In the genomic region with DNA sequence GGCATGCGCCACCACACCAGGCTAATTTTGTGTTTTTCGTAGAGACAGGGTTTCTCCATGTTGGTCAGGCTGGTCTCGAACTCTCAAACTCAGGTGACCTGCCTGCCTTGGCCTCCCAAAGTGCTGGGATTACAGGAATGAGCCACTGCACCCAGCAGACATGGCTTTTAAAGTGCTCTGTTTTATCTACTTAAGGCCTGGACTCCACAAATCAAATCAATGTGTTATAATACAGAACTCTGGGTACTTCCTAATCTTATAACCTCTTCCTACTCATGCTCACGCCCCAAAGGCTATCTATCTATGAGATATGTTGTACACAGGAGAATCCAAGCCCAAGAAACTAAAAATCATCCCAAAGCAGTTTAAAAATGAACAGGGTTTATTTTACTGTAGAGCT, we compare ENCODE assay signal across 32 cellular contexts.
"Had no signal": no experiment of that assay in that cellular context is flagged by ENCODE, and none has a peak within 500 bp of the region (broad histone marks: within the 10 kb centered on the region; RNA-seq: fewer than 3 reads in every experiment).

No MANE protein-coding gene starts in this region.

- H3K4me3 ChIP-seq: ascending aorta, cardiac muscle cell, Peyer's patch, SJSA1 had no signal

- H3K4me3 Mint-ChIP-seq: activated CD4-positive, alpha-beta memory T cell treated with anti-CD3 and anti-CD28 coated beads, Interleukin-2, amount 10 ng/mL, durations not matched to agents 7 days and 5 days; activated CD8-positive, alpha-beta memory T cell treated with anti-CD3 and anti-CD28 coated beads, Interleukin-2, amount 10 ng/mL, durations not matched to agents 7 days and 5 days; activated naive CD8-positive, alpha-beta T cell treated with anti-CD3 and anti-CD28 coated beads for 36 hours had no signal

- H3K36me3 Mint-ChIP-seq: activated CD8-positive, alpha-beta memory T cell treated with anti-CD3 and anti-CD28 coated beads, Interleukin-2, amount 10 ng/mL, durations not matched to agents 7 days and 5 days; activated naive CD8-positive, alpha-beta T cell treated with anti-CD3 and anti-CD28 coated beads for 36 hours had no signal

- H3K9me3 ChIP-seq: ascending aorta, Peyer's patch, SJSA1 had no signal

- DNase-seq: activated CD4-positive, alpha-beta memory T cell treated with anti-CD3 and anti-CD28 coated beads, Interleukin-2, amount 10 ng/mL, durations not matched to agents 7 days and 5 days; activated CD4-positive, alpha-beta T cell treated with anti-CD3 and anti-CD28 coated beads for 1 hour; activated CD4-positive, alpha-beta T cell treated with anti-CD3 and anti-CD28 coated beads for 48 hours; activated CD4-positive, CD25-positive, alpha-beta regulatory T cell; activated CD8-positive, alpha-beta memory T cell treated with anti-CD3 and anti-CD28 coated beads for 24 hours; activated CD8-positive, alpha-beta memory T cell treated with anti-CD3 and anti-CD28 coated beads, Interleukin-2, amount 10 ng/mL, durations not matched to agents 7 days and 5 days; activated CD8-positive, alpha-beta memory T cell treated with anti-CD3 and anti-CD28 coated beads, Interleukin-2, amount 50 U/mL, for 48 hours; activated effector memory CD4-positive, alpha-beta T cell treated with Interleukin-2 at 50 U/mL for 16 hours; activated naive CD4-positive, alpha-beta T cell; activated naive CD4-positive, alpha-beta T cell treated with anti-CD3 and anti-CD28 coated beads, Interleukin-2, amount 50 U/mL, for 16 hours; activated naive CD8-positive, alpha-beta T cell treated with anti-CD3 and anti-CD28 coated beads for 36 hours; activated T-cell treated with anti-CD3 and anti-CD28 coated beads, Interleukin-2, amount 50 U/mL, for 48 hours; amygdala; NCI-H1092 treated with DMSO at 0.1 percent for 48 hours; NCI-H1417; NCI-H146; NCI-H187; NCI-H2029 treated with DMSO at 0.1 percent for 48 hours; NCI-H2107; NCI-H2171; NCI-H510A; NCI-H526; NCI-H748 treated with DMSO at 0.1 percent for 48 hours; PC-3; Peyer's patch; RPMI8226; SHP77 treated with DMSO at 0.1 percent for 48 hours; T1000; WERI-Rb-1 had no signal

- H3K27me3 Mint-ChIP-seq: activated CD4-positive, alpha-beta memory T cell treated with anti-CD3 and anti-CD28 coated beads, Interleukin-2, amount 10 ng/mL, durations not matched to agents 7 days and 5 days had no signal

- H3K27ac Mint-ChIP-seq: activated CD4-positive, alpha-beta memory T cell treated with anti-CD3 and anti-CD28 coated beads, Interleukin-2, amount 10 ng/mL, durations not matched to agents 7 days and 5 days; activated CD8-positive, alpha-beta memory T cell treated with anti-CD3 and anti-CD28 coated beads, Interleukin-2, amount 10 ng/mL, durations not matched to agents 7 days and 5 days; activated naive CD8-positive, alpha-beta T cell treated with anti-CD3 and anti-CD28 coated beads for 36 hours had no signal

- H3K9me3 Mint-ChIP-seq: activated CD4-positive, alpha-beta memory T cell treated with anti-CD3 and anti-CD28 coated beads, Interleukin-2, amount 10 ng/mL, durations not matched to agents 7 days and 5 days; activated naive CD8-positive, alpha-beta T cell treated with anti-CD3 and anti-CD28 coated beads for 36 hours had no signal

- H3K27ac ChIP-seq: ascending aorta, cardiac muscle cell, Peyer's patch, SJSA1, WERI-Rb-1 had no signal

- H3K4me1 ChIP-seq: ascending aorta, Peyer's patch had no signal

- H3K27me3 ChIP-seq: ascending aorta, cardiac muscle cell, Peyer's patch, SJSA1 had no signal

- H3K4me1 Mint-ChIP-seq: activated CD4-positive, alpha-beta memory T cell treated with anti-CD3 and anti-CD28 coated beads, Interleukin-2, amount 10 ng/mL, durations not matched to agents 7 days and 5 days; activated CD8-positive, alpha-beta memory T cell treated with anti-CD3 and anti-CD28 coated beads, Interleukin-2, amount 10 ng/mL, durations not matched to agents 7 days and 5 days had no signal

- H3K36me3 ChIP-seq: ascending aorta, cardiac muscle cell, Peyer's patch, SJSA1, WERI-Rb-1 had no signal

- ATAC-seq: activated CD8-positive, alpha-beta memory T cell treated with anti-CD3 and anti-CD28 coated beads, Interleukin-2, amount 10 ng/mL, durations not matched to agents 7 days and 5 days; PC-3 had no signal
